In the genomic region with DNA sequence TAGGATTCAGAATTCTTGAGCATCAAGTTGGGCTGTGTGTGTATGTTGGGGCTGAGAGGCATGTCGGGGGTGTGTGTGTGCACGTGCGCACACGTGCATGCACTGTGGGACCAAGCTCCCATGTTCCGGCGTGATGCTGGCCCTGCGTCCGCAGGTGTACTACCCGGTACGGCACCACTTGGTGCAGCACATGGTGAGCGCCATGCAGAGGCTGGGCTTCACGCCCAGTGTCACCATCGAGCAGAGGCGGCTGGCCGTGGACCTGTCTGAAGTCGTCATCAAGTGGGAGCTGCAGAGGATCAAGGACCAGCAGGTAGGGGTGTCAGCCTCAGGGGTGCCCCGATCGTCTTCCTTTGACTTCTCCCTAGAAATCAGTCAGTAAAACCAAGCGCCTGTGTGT, we compare ENCODE assay signal across 24 cellular contexts.
"Had no signal": no experiment of that assay in that cellular context is flagged by ENCODE, and none has a peak within 500 bp of the region (broad histone marks: within the 10 kb centered on the region; RNA-seq: fewer than 3 reads in every experiment).

No MANE protein-coding gene starts in this region.

- FAIRE-seq: endometrium, kidney had no signal

- H3K27me3 ChIP-seq: esophagus muscularis mucosa, gastroesophageal sphincter, hepatocyte, stomach, uterus had no signal

- H2AFZ ChIP-seq: hepatocyte, parathyroid adenoma had no signal

- ATAC-seq: gastroesophageal sphincter; left colon; mucosa of descending colon; naive thymus-derived CD8-positive, alpha-beta T cell; sciatic nerve had no signal

- H3K9ac ChIP-seq: parathyroid adenoma had no signal

- H3K4me3 ChIP-seq: coronary artery, esophagus muscularis mucosa, gastroesophageal sphincter, hepatocyte, mucosa of descending colon, prostate gland, skin epidermis, stomach, thoracic aorta, uterus had no signal

- H3K9me3 ChIP-seq: esophagus muscularis mucosa, gastroesophageal sphincter, mucosa of descending colon, prostate gland, stomach, thoracic aorta, uterus had no signal

- DNase-seq: central memory CD4-positive, alpha-beta T cell; effector CD8-positive, alpha-beta T cell; glutamatergic neuron; kidney; left colon; mucosa of descending colon; naive thymus-derived CD8-positive, alpha-beta T cell; retina; stimulated activated CD4-positive, alpha-beta T cell treated with anti-CD3 and anti-CD28 coated beads, Interleukin-2, amount 100 ng/mL, for 24 hours; stimulated activated naive CD4-positive, alpha-beta T cell; stomach; substantia nigra; uterus had no signal

- H3K36me3 ChIP-seq: uterus had no signal

- H3K4me2 ChIP-seq: hepatocyte had no signal

- H3K79me2 ChIP-seq: hepatocyte, parathyroid adenoma had no signal

- H3K4me1 ChIP-seq: esophagus muscularis mucosa, gastroesophageal sphincter, parathyroid adenoma, prostate gland, stomach, uterus had no signal

- H3K27ac ChIP-seq: coronary artery, epithelial cell of prostate, esophagus muscularis mucosa, gastroesophageal sphincter, hepatocyte, parathyroid adenoma, prostate gland, stomach, thoracic aorta, uterus had no signal
